Comparison of ENCODE assay signal across 8 cellular contexts in genomic region chr15:43186003-43186353, GRCh38. TPM values are rescaled to one million over a fixed set of nuclear protein-coding genes. Genes with fewer than 3 reads are reported as not detected.
DNase-seq lines count a peak whose midpoint lies in the region; ATAC-seq and TF ChIP-seq lines count a peak whose summit lies in the region.

No MANE protein-coding gene starts in this region.

- peaks cover 24% of the 10 kb centered on the region for H3K4me1 Mint-ChIP-seq in chondrocyte (ENCODE audit: low read depth)

- peak overlapping the region; percentile 99 for H3K4me2 ChIP-seq in mesendoderm (ENCODE audit: low read length)

- H3K36me3 Mint-ChIP-seq in chondrocyte (ENCODE audit: low read depth): peaks cover 12% of the 10 kb centered on the region

- H3K4ac ChIP-seq in mesendoderm (ENCODE audit: low read depth, low read length): no peak overlapping the region

- H3K27ac ChIP-seq in mesendoderm (ENCODE audit: low read depth, low read length): no peak overlapping the region
- H3K27ac ChIP-seq in vagina: peak overlapping the region; percentile 84

- peak; percentile 42 for DNase-seq in COLO668 (lab: John Stamatoyannopoulos, UW; ENCODE audit: unreplicated experiment)
- DNase-seq in MG63: no peak
- DNase-seq in chondrocyte (ENCODE audit: low spot score): no peak
- no peak for DNase-seq in mesendoderm
- DNase-seq in vagina (ENCODE audit: extremely low spot score in 2 of 2): no peak
- no peak for DNase-seq in NAMALWA (ENCODE audit: low spot score)
- no peak for DNase-seq in activated CD4-positive, alpha-beta T cell treated with anti-CD3 and anti-CD28 coated beads, Interleukin-2, amount 50 U/mL, for 4 hours

- peak overlapping the region; percentile 78 for H3K27ac Mint-ChIP-seq in chondrocyte (ENCODE audit: unreplicated experiment)

- no peak for TF ChIP-seq POLR2A in vagina (IDR thresholded peaks at IDR 0.05)

- peak overlapping the region; percentile 97 for H3K56ac ChIP-seq in mesendoderm (ENCODE audit: low read length)

- no peaks in the 10 kb centered on the region for H3K27me3 ChIP-seq in MG63
- H3K27me3 ChIP-seq in mesendoderm (ENCODE audit: insufficient read depth, low read length, poor library complexity): no peaks in the 10 kb centered on the region
- no peaks in the 10 kb centered on the region for H3K27me3 ChIP-seq in vagina

- peak; percentile 19 for ATAC-seq in GM21619 (IDR thresholded peaks at IDR 0.05; ENCODE audit: unreplicated experiment)

- H3K27me3 Mint-ChIP-seq in chondrocyte (ENCODE audit: low read depth): no peaks in the 10 kb centered on the region

- H2BK120ac ChIP-seq in mesendoderm (ENCODE audit: low read depth, low read length): no peak overlapping the region

- H3K79me1 ChIP-seq in mesendoderm (ENCODE audit: low read length): no peaks in the 10 kb centered on the region

- H3K9me3 ChIP-seq in MG63 (no peaks in the 10 kb centered on the region), vagina (no peaks in the 10 kb centered on the region)

- intact Hi-C loops in vagina (cut with DNase I): no loop called here

- peaks cover 2% of the 10 kb centered on the region for H3K4me1 ChIP-seq in mesendoderm (ENCODE audit: control insufficient read depth, low read depth, low read length)
- peaks cover 17% of the 10 kb centered on the region for H3K4me1 ChIP-seq in vagina

- H2AK5ac ChIP-seq in mesendoderm (ENCODE audit: low read length): no peak overlapping the region

- H3K9me3 Mint-ChIP-seq in chondrocyte (ENCODE audit: low read depth): no peaks in the 10 kb centered on the region

- no CpG with 5 or more reads among the region's 13 CpGs for WGBS in mesendoderm (ENCODE audit: extremely low coverage, insufficient coverage, low lambda C conversion rate)

- H3K79me2 ChIP-seq in mesendoderm (ENCODE audit: control insufficient read depth, insufficient read depth, low read length): no peaks in the 10 kb centered on the region

- H3K18ac ChIP-seq in mesendoderm (ENCODE audit: low read length): no peak overlapping the region

- H2BK15ac ChIP-seq in mesendoderm (replicated peaks; ENCODE audit: low read depth): no peak overlapping the region

- H3K36me3 ChIP-seq in MG63 (peaks cover 21% of the 10 kb centered on the region), mesendoderm (ENCODE audit: control insufficient read depth, insufficient read depth, low read length) (peaks cover 6% of the 10 kb centered on the region), vagina (peaks cover 0 to 26% of the 10 kb centered on the region in 2 donors)

- H4K8ac ChIP-seq in mesendoderm (ENCODE audit: low read depth, low read length): no peak overlapping the region

- H3K9ac ChIP-seq in mesendoderm (ENCODE audit: low read length): peak overlapping the region; percentile 84

- H3K4me3 ChIP-seq in MG63: peak overlapping the region; percentile 78
- H3K4me3 ChIP-seq in mesendoderm (ENCODE audit: low read length): peak overlapping the region; percentile 84
- peak overlapping the region; percentile 76 to 95 for H3K4me3 ChIP-seq in vagina

- H4K5ac ChIP-seq in mesendoderm (ENCODE audit: low read length): no peak overlapping the region

- no peak overlapping the region for H3K23ac ChIP-seq in mesendoderm (ENCODE audit: low read length)

- TF ChIP-seq CTCF in chondrocyte (IDR thresholded peaks at IDR 0.05) (peak; percentile 62), vagina (IDR thresholded peaks at IDR 0.05) (no peak)

- no peak overlapping the region for H2BK5ac ChIP-seq in mesendoderm (ENCODE audit: low read length)

- peak overlapping the region; percentile 93 for H3K4me3 Mint-ChIP-seq in chondrocyte (ENCODE audit: unreplicated experiment)

RNA-seq across cellular contexts. Expression of gene CCNDBP1, which starts 0.8 kb away (rescaled TPM):
- total RNA-seq in MG63 (2014; rRNA removed; shearing (Covaris generic); ENCODE audit: low replicate concordance): 58.9 and 97.1 TPM in 2 replicates
- 31.2 to 40.1 TPM (median 37.9 TPM) in 3 replicates for total RNA-seq in chondrocyte
- polyA plus RNA-seq in mesendoderm (2013, experiment 1 of 2): 22.3 TPM
- polyA plus RNA-seq in mesendoderm (2013, experiment 2 of 2): 22.7 TPM
- 43.2 TPM for total RNA-seq in vagina

RNA-seq across cellular contexts. Expression of gene EPB42, which starts 34.8 kb away (rescaled TPM):
- total RNA-seq in MG63 (2014; rRNA removed; shearing (Covaris generic); ENCODE audit: low replicate concordance): not detected in 2 replicates
- total RNA-seq in chondrocyte: not detected in 3 replicates
- not detected for polyA plus RNA-seq in mesendoderm (2013, experiment 1 of 2)
- not detected for polyA plus RNA-seq in mesendoderm (2013, experiment 2 of 2)
- not detected for total RNA-seq in vagina

RNA-seq across cellular contexts. Expression of gene TMEM62, which starts 52.6 kb away (rescaled TPM):
- total RNA-seq in MG63 (2014; rRNA removed; shearing (Covaris generic); ENCODE audit: low replicate concordance): 12.2 and 12.8 TPM in 2 replicates
- total RNA-seq in chondrocyte (8.3 to 11.0 TPM (median 10.2 TPM) in 3 replicates), vagina (86.9 TPM)
- 2.0 TPM for polyA plus RNA-seq in mesendoderm (2013, experiment 1 of 2)
- polyA plus RNA-seq in mesendoderm (2013, experiment 2 of 2): 2.4 TPM
